ENCODE assay signal across 2 cellular contexts in genomic region chr2:101208830-101209229, GRCh38.
TF ChIP-seq lines count a peak whose summit lies in the region.

No MANE protein-coding gene starts in this region.

TF ChIP-seq in HEK293, 187 proteins besides CTCF, POLR2A, EP300 and RAD21:
- TF ChIP-seq HOXC10 (CRISPR knock-in tag; IDR thresholded peaks at IDR 0.05) (no peak), ZNF580 (tag by site-specific recombination; IDR thresholded peaks at IDR 0.05) (peak; percentile 17; the same call in 1 of the 2 replicates), ZNF146 (tag by site-specific recombination; IDR thresholded peaks at IDR 0.05) (peak; percentile 54)

TF ChIP-seq in K562, 482 proteins besides CTCF, POLR2A, EP300 and RAD21:
- no peak for TF ChIP-seq GMEB1 (CRISPR knock-in tag; IDR thresholded peaks at IDR 0.05)
- no peak for TF ChIP-seq ZNF165 (CRISPR knock-in tag; IDR thresholded peaks at IDR 0.05; ENCODE audit: borderline replicate concordance)
- peak; percentile 54 for TF ChIP-seq RBM25 (IDR thresholded peaks at IDR 0.05; ENCODE audit: low read depth, low read length, severe bottlenecking)
- 0 out of 4 replicates have a peak, but pooled peaks of 1 of the 2 experiments have one; percentile 24 for TF ChIP-seq KDM1A (IDR thresholded peaks at IDR 0.05)
- TF ChIP-seq TAF9B (IDR thresholded peaks at IDR 0.05; ENCODE audit: partially characterized antibody), result no peak
- peak; percentile 56 for TF ChIP-seq BCOR (IDR thresholded peaks at IDR 0.05)
- TF ChIP-seq ESRRA (IDR thresholded peaks at IDR 0.05; ENCODE audit: borderline replicate concordance, low read depth), result no peak
- TF ChIP-seq FOXA3 (CRISPR knock-in tag; conservative IDR thresholded peaks at IDR 0.05 in 1 of 2, IDR thresholded peaks at IDR 0.05 in 1 of 2), result no peak
- no peak for TF ChIP-seq ZNF175 (CRISPR knock-in tag; IDR thresholded peaks at IDR 0.05; ENCODE audit: low read depth)
- peak; percentile 85 for TF ChIP-seq ZNF146 (CRISPR knock-in tag; IDR thresholded peaks at IDR 0.05; ENCODE audit: unreplicated experiment)
- no peak for TF ChIP-seq OTX1 (CRISPR knock-in tag; IDR thresholded peaks at IDR 0.05)
- TF ChIP-seq EHMT2 (IDR thresholded peaks at IDR 0.05), result no peak
